Comparison of ENCODE assay signal across 8 cellular contexts in genomic region chr12:120689397-120690082, GRCh38. TPM values are rescaled to one million over a fixed set of nuclear protein-coding genes. Genes with fewer than 3 reads are reported as not detected.
A peak's percentile ranks its signal among the peaks of the same experiment; 100 is the strongest.
DNase-seq lines count a peak whose midpoint lies in the region; ATAC-seq and TF ChIP-seq lines count a peak whose summit lies in the region.

No MANE protein-coding gene starts in this region.

- CTCF ChIA-PET in Caco-2 (lab: Charles Lee) (no interaction called here), GM10248 (lab: Yijun Ruan, JAX) (interaction anchor here (0.7 to 6.1 kb wide), 5 partner anchors 9 to 107 kb away, joined by 3 to 50 read pairs (median 5); no protein-coding TSS in a partner anchor)

- peaks cover 29% of the 10 kb centered on the region for H3K36me3 Mint-ChIP-seq in Caco-2 (ENCODE audit: insufficient read depth, unreplicated experiment)
- H3K36me3 Mint-ChIP-seq in dendritic cell treated with granulocyte-macrophage colony-stimulating factor and Interleukin-4, amounts not matched to agents 40 ng/mL and 50 ng/mL, for 4 days (ENCODE audit: low read depth) = peaks cover 38% of the 10 kb centered on the region

- no peaks in the 10 kb centered on the region for H3F3A ChIP-seq in neural cell (ENCODE audit: insufficient read depth, low read length, poor library complexity, severe bottlenecking)

- H3K27me3 Mint-ChIP-seq in Caco-2 (ENCODE audit: insufficient read depth, unreplicated experiment) = no peaks in the 10 kb centered on the region
- no peaks in the 10 kb centered on the region for H3K27me3 Mint-ChIP-seq in dendritic cell treated with granulocyte-macrophage colony-stimulating factor and Interleukin-4, amounts not matched to agents 40 ng/mL and 50 ng/mL, for 4 days

- H3K4me3 ChIP-seq in Caco-2 (ENCODE audit: low read depth, low read length) (peak overlapping the region; percentile 90; the same call in 1 of the 2 replicates), NB4 (ENCODE audit: low read depth, low read length) (peak overlapping the region; percentile 92), neural cell (ENCODE audit: low read length) (peak overlapping the region; percentile 89)

- ATAC-seq in HG02885 (IDR thresholded peaks at IDR 0.05; ENCODE audit: poor library complexity, unreplicated experiment) = no peak

- TF ChIP-seq POLR2A in NB4 (IDR thresholded peaks at IDR 0.05; ENCODE audit: extremely low read depth, insufficient read length) = no peak

- no peak for TF ChIP-seq EP300 in neural cell (conservative IDR thresholded peaks at IDR 0.05; ENCODE audit: poor library complexity, severe bottlenecking)

- no peaks in the 10 kb centered on the region for H4K20me1 ChIP-seq in neural cell (ENCODE audit: insufficient read depth)

- POLR2A ChIA-PET in Caco-2 (lab: Charles Lee) = interaction anchor here (0.5 kb wide), 1 partner anchor 21 kb away, joined by 3 read pairs; no protein-coding TSS in a partner anchor
- POLR2A ChIA-PET in GM10248 (lab: Yijun Ruan, JAX) = no interaction called here

- peak overlapping the region; percentile 79 for H3K4me3 Mint-ChIP-seq in Caco-2 (ENCODE audit: unreplicated experiment)
- peak overlapping the region; percentile 88 for H3K4me3 Mint-ChIP-seq in dendritic cell treated with granulocyte-macrophage colony-stimulating factor and Interleukin-4, amounts not matched to agents 40 ng/mL and 50 ng/mL, for 4 days

- H3K4me2 ChIP-seq in neural cell (ENCODE audit: low read length) = no peak overlapping the region

- H3K27ac ChIP-seq in neural cell (ENCODE audit: low read length) = no peak overlapping the region

- H3K36me3 ChIP-seq in Caco-2 (ENCODE audit: control insufficient read depth, insufficient read depth, low read length) = no peaks in the 10 kb centered on the region
- peaks cover 5% of the 10 kb centered on the region for H3K36me3 ChIP-seq in neural cell (ENCODE audit: insufficient read depth, low read length)

- H3K9me2 ChIP-seq in neural cell (ENCODE audit: insufficient read depth, low read length) = no peaks in the 10 kb centered on the region

- H3K4me1 Mint-ChIP-seq in Caco-2 (ENCODE audit: low read depth, unreplicated experiment) = peaks cover 32% of the 10 kb centered on the region
- H3K4me1 Mint-ChIP-seq in dendritic cell treated with granulocyte-macrophage colony-stimulating factor and Interleukin-4, amounts not matched to agents 40 ng/mL and 50 ng/mL, for 4 days (ENCODE audit: low read depth) = peaks cover 72% of the 10 kb centered on the region

- H2AFZ ChIP-seq in neural cell (ENCODE audit: low read depth, low read length) = no peak overlapping the region

- H3K27me3 ChIP-seq in Caco-2 (replicated peaks; ENCODE audit: control insufficient read depth, insufficient read depth, low read length) (no peaks in the 10 kb centered on the region), neural cell (ENCODE audit: insufficient read depth, low read depth, low read length) (no peaks in the 10 kb centered on the region)

- peaks cover 42% of the 10 kb centered on the region for H3K4me1 ChIP-seq in Caco-2

- H3K9me3 Mint-ChIP-seq in Caco-2 (ENCODE audit: unreplicated experiment) = no peaks in the 10 kb centered on the region
- H3K9me3 Mint-ChIP-seq in dendritic cell treated with granulocyte-macrophage colony-stimulating factor and Interleukin-4, amounts not matched to agents 40 ng/mL and 50 ng/mL, for 4 days = no peaks in the 10 kb centered on the region

- no peak for TF ChIP-seq RAD21 in neural cell (conservative IDR thresholded peaks at IDR 0.05)

- H3K79me2 ChIP-seq in neural cell (replicated peaks; ENCODE audit: insufficient read depth, low read length) = peaks cover 39% of the 10 kb centered on the region

- BruUV-seq in Caco-2 (replicated peaks; lab: Mats Ljungman, UMichigan) = no TSS peak

- H3K9me3 ChIP-seq in Caco-2 (no peaks in the 10 kb centered on the region), neural cell (ENCODE audit: low read length) (no peaks in the 10 kb centered on the region)

- H3K27ac Mint-ChIP-seq in Caco-2 (ENCODE audit: unreplicated experiment) = peak overlapping the region; percentile 64
- H3K27ac Mint-ChIP-seq in dendritic cell treated with granulocyte-macrophage colony-stimulating factor and Interleukin-4, amounts not matched to agents 40 ng/mL and 50 ng/mL, for 4 days = no peak overlapping the region

- intact Hi-C loops in Caco-2 (cut with micrococcal nuclease; ENCODE audit: unreplicated experiment) = loop anchor here (5.0 kb wide), 1 partner anchor 42 kb away; no protein-coding TSS in a partner anchor
- intact Hi-C loops in dendritic cell treated with granulocyte-macrophage colony-stimulating factor and Interleukin-4, amounts not matched to agents 40 ng/mL and 50 ng/mL, for 4 days (cut with micrococcal nuclease) = loop anchor here (5.0 kb wide), 1 partner anchor 42 kb away; no protein-coding TSS in a partner anchor

- TF ChIP-seq CTCF in Caco-2 (IDR thresholded peaks at IDR 0.05; ENCODE audit: insufficient read depth in 1 of 2, low read depth in 1 of 2, low read length in 1 of 2, severe bottlenecking in 1 of 2, unreplicated experiment in 1 of 2) (no peak), NB4 (IDR thresholded peaks at IDR 0.05; ENCODE audit: low read depth, low read length) (no peak), neural cell (IDR thresholded peaks at IDR 0.05; ENCODE audit: poor library complexity, severe bottlenecking) (no peak), GM10248 (IDR thresholded peaks at IDR 0.05; ENCODE audit: control extremely low read depth, extremely low read depth, low read depth, missing control alignments) (no peak)

- no peak for DNase-seq in Caco-2
- peak; percentile 37 for DNase-seq in NB4 (ENCODE audit: low read depth)
- DNase-seq in NCI-H345 treated with DMSO at 0.1 percent for 48 hours (lab: John Stamatoyannopoulos, UW; ENCODE audit: unreplicated experiment) = no peak
- no peak for DNase-seq in GM10248 (ENCODE audit: extremely low spot score)
- DNase-seq in iPS-NIHi11 (ENCODE audit: low spot score) = no peak

- H3K9ac ChIP-seq in neural cell (ENCODE audit: low read length) = no peak overlapping the region

TF ChIP-seq in neural cell, 6 proteins besides CTCF, POLR2A, EP300 and RAD21:
- TF ChIP-seq SMC3 (conservative IDR thresholded peaks at IDR 0.05; ENCODE audit: poor library complexity) = no peak
- TF ChIP-seq POLR2AphosphoS5 (IDR thresholded peaks at IDR 0.05) = no peak
- no peak for TF ChIP-seq REST (IDR thresholded peaks at IDR 0.05; ENCODE audit: borderline replicate concordance)
- TF ChIP-seq MXI1 (conservative IDR thresholded peaks at IDR 0.05; ENCODE audit: poor library complexity, severe bottlenecking) = no peak
- no peak for TF ChIP-seq EZH2 (IDR thresholded peaks at IDR 0.05; ENCODE audit: borderline replicate concordance, insufficient read depth, low read length, poor library complexity, severe bottlenecking)

RNA-seq across cellular contexts. Expression of gene MLEC, which starts 2.6 kb away (rescaled TPM):
- 143 and 150 TPM in 2 replicates for total RNA-seq in Caco-2 (2022)
- polyA plus RNA-seq in neural cell = 27.4 and 33.2 TPM in 2 replicates
- 50.2 and 56.0 TPM in 2 replicates for polyA minus RNA-seq in neural cell

RNA-seq across cellular contexts. Expression of gene UNC119B, which starts 20.7 kb away (rescaled TPM):
- total RNA-seq in Caco-2 (2022) = 39.1 and 44.4 TPM in 2 replicates
- 17.3 and 20.3 TPM in 2 replicates for polyA plus RNA-seq in neural cell
- polyA minus RNA-seq in neural cell = 30.7 and 32.0 TPM in 2 replicates

RNA-seq across cellular contexts. Expression of gene ACADS, which starts 36.1 kb away (rescaled TPM):
- total RNA-seq in Caco-2 (2022) = 12.5 and 13.1 TPM in 2 replicates
- 3.6 and 5.2 TPM in 2 replicates for polyA plus RNA-seq in neural cell
- 0.58 and 1.2 TPM in 2 replicates for polyA minus RNA-seq in neural cell

RNA-seq across cellular contexts. Expression of gene CABP1, which starts 49.1 kb away (rescaled TPM):
- 0.95 and 1.0 TPM in 2 replicates for total RNA-seq in Caco-2 (2022)
- 0.44 and 0.71 TPM in 2 replicates for polyA plus RNA-seq in neural cell
- 0.49 and 1.0 TPM in 2 replicates for polyA minus RNA-seq in neural cell
